Comparison of ENCODE assay signal across 16 cellular contexts in the genomic region with DNA sequence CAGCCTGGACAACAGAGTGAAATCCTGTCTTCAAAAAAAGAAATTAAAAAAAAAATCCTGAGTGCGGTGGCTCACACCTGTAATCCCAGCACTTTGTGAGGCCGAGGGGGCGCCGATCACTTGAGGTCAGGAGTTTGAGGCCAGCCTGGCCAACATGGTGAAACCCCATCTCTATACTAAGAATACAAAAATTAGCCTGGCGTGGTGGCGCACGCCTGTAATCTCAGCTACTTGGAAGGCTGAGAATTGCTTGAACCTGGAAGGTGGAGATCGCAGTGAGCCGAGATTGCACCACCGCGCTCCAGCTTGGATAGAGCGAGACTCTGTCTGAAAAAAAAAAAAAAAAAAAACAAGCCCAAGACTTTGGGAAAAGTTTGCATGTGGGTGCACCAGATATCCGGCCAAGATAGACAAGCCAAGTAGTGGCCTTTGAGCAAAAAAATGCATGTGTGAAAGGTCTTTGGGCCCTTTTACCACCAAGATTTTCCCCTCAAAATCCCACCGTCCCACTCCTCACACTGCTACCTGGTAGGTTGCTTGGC. TPM values are rescaled to one million over a fixed set of nuclear protein-coding genes. Genes with fewer than 3 reads are reported as not detected.
A peak's percentile ranks its signal among the peaks of the same experiment; 100 is the strongest.
DNase-seq lines count a peak whose midpoint lies in the region; ATAC-seq, FAIRE-seq and TF ChIP-seq lines count a peak whose summit lies in the region.
"Had no signal": no experiment of that assay in that cellular context is flagged by ENCODE, and none has a peak within 500 bp of the region (broad histone marks: within the 10 kb centered on the region; RNA-seq: fewer than 3 reads in every experiment).

No MANE protein-coding gene starts in this region.

- peaks cover 0 to 6% (median 0%) of the 10 kb centered on the region in 11 experiments; a peak in 3 of 22 replicates for H3K27me3 ChIP-seq in BLaER1 treated with 17β-estradiol and CSF1 and Interleukin-3, amounts not matched to agents 10 nM and 100 nM
- H3K27me3 ChIP-seq in HCT116 (ENCODE audit: insufficient read depth, low read length) (no peaks in the 10 kb centered on the region), K562 (ENCODE audit: control insufficient read depth in 2 of 2, insufficient read depth in 2 of 2, low read length in 2 of 2) (no peaks in the 10 kb centered on the region), breast epithelium (no peaks in the 10 kb centered on the region), body of pancreas (no peaks in the 10 kb centered on the region)
- H3K27me3 ChIP-seq: SJSA1 had no signal

- no peaks in the 10 kb centered on the region for H3K9me3 ChIP-seq in BLaER1 treated with 17β-estradiol and CSF1 and Interleukin-3, amounts not matched to agents 10 nM and 100 nM (replicated peaks in 1 of 11)
- H3K9me3 ChIP-seq in HCT116 (ENCODE audit: control insufficient read depth in 1 of 2, insufficient read depth in 1 of 2, low read depth in 1 of 2, low read length in 2 of 2) (no peaks in the 10 kb centered on the region), K562 (replicated peaks; ENCODE audit: control insufficient read depth, insufficient read depth, low read depth, low read length) (no peaks in the 10 kb centered on the region), breast epithelium (no peaks in the 10 kb centered on the region), body of pancreas (no peaks in the 10 kb centered on the region)
- H3K9me3 ChIP-seq: SJSA1 had no signal

- peak overlapping the region in 1 of 11 experiments; percentile 59; a peak in 2 of 22 replicates for H3K9ac ChIP-seq in BLaER1 treated with 17β-estradiol and CSF1 and Interleukin-3, amounts not matched to agents 10 nM and 100 nM
- H3K9ac ChIP-seq in HCT116 (ENCODE audit: low read length) (no peak overlapping the region), K562 (ENCODE audit: insufficient read depth in 1 of 2, low read depth in 2 of 2, low read length in 2 of 2) (no peak overlapping the region; a peak in 1 of 4 replicates)

- RAD21 ChIA-PET in HCT116 (lab: Charles Lee; ENCODE audit: low non-redundant PET in 1 of 2, low total read pairs in 2 of 2, uncharacterized antibody in 2 of 2, unreplicated experiment in 2 of 2) = no interaction called here

- H3K4me3 Mint-ChIP-seq in nephron progenitor cell = no peak overlapping the region
- no peak overlapping the region for H3K4me3 Mint-ChIP-seq in immature natural killer cell

- H3K4me1 Mint-ChIP-seq in nephron progenitor cell (peaks cover 69% of the 10 kb centered on the region), immature natural killer cell (peaks cover 31 to 32% of the 10 kb centered on the region in 2 donors)

- no peak for TF ChIP-seq RAD21 in HCT116 (IDR thresholded peaks at IDR 0.05; ENCODE audit: low read depth)
- no peak for TF ChIP-seq RAD21 in K562 (CRISPR knock-in tag; conservative IDR thresholded peaks at IDR 0.05 in 1 of 2, IDR thresholded peaks at IDR 0.05 in 1 of 2)

- 69% methylated on average over 14 of the region's 14 CpGs for WGBS in K562 (ENCODE audit: insufficient coverage, low coverage, missing lambda C conversion rate)
- WGBS in body of pancreas, 2 donors = 89 to 93% methylated on average over 11 to 14 of the region's 14 CpGs

- peaks cover 35 to 54% (median 43%) of the 10 kb centered on the region in 11 experiments for H4K20me1 ChIP-seq in BLaER1 treated with 17β-estradiol and CSF1 and Interleukin-3, amounts not matched to agents 10 nM and 100 nM
- H4K20me1 ChIP-seq in HCT116 (ENCODE audit: insufficient read depth) (peaks cover 36% of the 10 kb centered on the region; the same call in 1 of the 2 replicates), K562 (replicated peaks; ENCODE audit: control insufficient read depth, insufficient read depth, low read length) (peaks cover 25% of the 10 kb centered on the region)

- peak overlapping the region in 7 of 11 experiments; percentile 72 to 86 (median 76); a peak in 11 of 22 replicates for H3K27ac ChIP-seq in BLaER1 treated with 17β-estradiol and CSF1 and Interleukin-3, amounts not matched to agents 10 nM and 100 nM
- H3K27ac ChIP-seq in HCT116 (ENCODE audit: low read depth, low read length) = 0 out of 2 replicates have a peak overlapping the region, but pooled peaks have one; percentile 21
- H3K27ac ChIP-seq in K562 (ENCODE audit: extremely low read depth, low read depth, low read length) = peak overlapping the region; percentile 41; the same call in 1 of the 3 replicates
- no peak overlapping the region for H3K27ac ChIP-seq in breast epithelium
- H3K27ac ChIP-seq in body of pancreas = peak overlapping the region in 1 of 4 donors; percentile 19
- H3K27ac ChIP-seq: SJSA1 had no signal

- TF ChIP-seq EP300 in K562 (IDR thresholded peaks at IDR 0.05; ENCODE audit: low read length) = no peak

- peaks cover 2% of the 10 kb centered on the region for H3K27me3 Mint-ChIP-seq in nephron progenitor cell (ENCODE audit: low read depth, poor library complexity)
- H3K27me3 Mint-ChIP-seq in immature natural killer cell (ENCODE audit: low read depth in 3 of 3) = peaks cover 3 to 17% (median 14%) of the 10 kb centered on the region in 3 donors
- H3K27me3 Mint-ChIP-seq: IgD-negative memory B cell had no signal

- no peak for FAIRE-seq in K562 (lab: Jason Lieb, UNC)

- H3K9me3 Mint-ChIP-seq in nephron progenitor cell (no peaks in the 10 kb centered on the region), immature natural killer cell (no peaks in the 10 kb centered on the region)
- H3K9me3 Mint-ChIP-seq: IgD-negative memory B cell had no signal

- CTCF ChIA-PET in HCT116 (lab: Charles Lee) (no interaction called here), K562 (lab: Yijun Ruan, JAX; ENCODE audit: low intra/inter-chr PET ratio) (no interaction called here)

- TF ChIP-seq POLR2A in HCT116 (IDR thresholded peaks at IDR 0.05; ENCODE audit: borderline replicate concordance, extremely low read depth, insufficient read depth, insufficient read length) (no peak), K562 (conservative IDR thresholded peaks at IDR 0.05) (no peak), breast epithelium (IDR thresholded peaks at IDR 0.05) (no peak), body of pancreas (IDR thresholded peaks at IDR 0.05) (no peak)

- H3K9me1 ChIP-seq in K562 (ENCODE audit: control insufficient read depth, insufficient read depth, low read length) = no peaks in the 10 kb centered on the region

- no peak overlapping the region for H3K4me3 ChIP-seq in BLaER1 treated with 17β-estradiol and CSF1 and Interleukin-3, amounts not matched to agents 10 nM and 100 nM
- H3K4me3 ChIP-seq in HCT116 (replicated peaks in 1 of 2; ENCODE audit: low read depth in 1 of 2, low read length in 2 of 2) (no peak overlapping the region), K562 (no peak overlapping the region), breast epithelium (no peak overlapping the region), body of pancreas (no peak overlapping the region)
- H3K4me3 ChIP-seq: SJSA1 had no signal

- H2AFZ ChIP-seq in HCT116 (ENCODE audit: low read depth, low read length, poor library complexity, severe bottlenecking) = no peak overlapping the region
- no peak overlapping the region for H2AFZ ChIP-seq in K562 (ENCODE audit: low read depth, low read length)

- peak overlapping the region in 9 of 11 experiments; percentile 69 to 99 (median 95); a peak in 13 of 22 replicates for H3K4me2 ChIP-seq in BLaER1 treated with 17β-estradiol and CSF1 and Interleukin-3, amounts not matched to agents 10 nM and 100 nM
- H3K4me2 ChIP-seq in HCT116 (ENCODE audit: low read length) (no peak overlapping the region), K562 (ENCODE audit: insufficient read depth, low read length) (no peak overlapping the region)

- H3K36me3 Mint-ChIP-seq in nephron progenitor cell (ENCODE audit: low read depth) (peaks cover 35% of the 10 kb centered on the region), immature natural killer cell (peaks cover 17 to 24% (median 20%) of the 10 kb centered on the region in 3 donors)

- BruUV-seq in HCT116 (replicated peaks; lab: Mats Ljungman, UMichigan) = no TSS peak
- BruUV-seq in K562 (replicated peaks; lab: Mats Ljungman, UMichigan) = no TSS peak

- ATAC-seq in HCT116 (no peak), K562 (no peak), HG03565 (IDR thresholded peaks at IDR 0.05; ENCODE audit: unreplicated experiment) (no peak), body of pancreas (no peak)

- in situ Hi-C loops in K562 (cut with MboI) = no loop called here

- intact Hi-C loops in HCT116 (cut with micrococcal nuclease) (no loop called here), K562 (cut with micrococcal nuclease) (no loop called here), breast epithelium (cut with DNase I; ENCODE audit: low total_unique reads) (no loop called here), body of pancreas (cut with DNase I) (no loop called here)

- H3K36me3 ChIP-seq in BLaER1 treated with 17β-estradiol and CSF1 and Interleukin-3, amounts not matched to agents 10 nM and 100 nM = peaks cover 35 to 52% (median 45%) of the 10 kb centered on the region in 11 experiments
- H3K36me3 ChIP-seq in HCT116 (ENCODE audit: control insufficient read depth in 1 of 2, insufficient read depth in 2 of 2, low read length in 2 of 2) (peaks cover 7 to 30% of the 10 kb centered on the region in 2 experiments; a peak in 3 of 4 replicates), K562 (ENCODE audit: control insufficient read depth, insufficient read depth, low read length) (peaks cover 38% of the 10 kb centered on the region), breast epithelium (peaks cover 5% of the 10 kb centered on the region), body of pancreas (replicated peaks in 1 of 2; ENCODE audit: insufficient read depth in 1 of 2, low read depth in 2 of 2) (peaks cover 7 to 14% of the 10 kb centered on the region in 2 donors)

- POLR2A ChIA-PET in HCT116 (lab: Charles Lee) (interaction anchor here (1.0 to 2.3 kb wide), 4 partner anchors 8 to 265 kb away, joined by 3 to 11 read pairs (median 4); partner anchors contain the start of gene GIPC1), K562 (lab: Yijun Ruan, JAX) (interaction anchor here (0.7 to 2.2 kb wide), 6 partner anchors 11 to 177 kb away, joined by 3 to 11 read pairs (median 4); no protein-coding TSS in a partner anchor)

- H3K79me2 ChIP-seq in HCT116 (ENCODE audit: insufficient read depth, low read length) (peaks cover 37% of the 10 kb centered on the region), K562 (ENCODE audit: control insufficient read depth, insufficient read depth, low read length) (peaks cover 35% of the 10 kb centered on the region)

- H3K9me2 ChIP-seq in HCT116 (ENCODE audit: insufficient read depth) = no peaks in the 10 kb centered on the region

- TF ChIP-seq CTCF in HCT116 (IDR thresholded peaks at IDR 0.05 in 2 of 3, conservative IDR thresholded peaks at IDR 0.05 in 1 of 3; ENCODE audit: borderline replicate concordance in 1 of 3, insufficient read depth in 1 of 3, low read depth in 2 of 3, low read length in 2 of 3) (no peak), K562 (IDR thresholded peaks at IDR 0.05 in 2 of 3, conservative IDR thresholded peaks at IDR 0.05 in 1 of 3; ENCODE audit: insufficient read depth in 2 of 3, low read depth in 1 of 3, low read length in 3 of 3) (0 out of 6 replicates have a peak, but pooled peaks of 1 of the 3 experiments have one; percentile 0), nephron progenitor cell (IDR thresholded peaks at IDR 0.05) (no peak), breast epithelium (IDR thresholded peaks at IDR 0.05) (no peak), body of pancreas (IDR thresholded peaks at IDR 0.05) (no peak)

- H3K27ac Mint-ChIP-seq in nephron progenitor cell = peak overlapping the region; percentile 95
- no peak overlapping the region for H3K27ac Mint-ChIP-seq in immature natural killer cell

- DNase-seq in HCT116 (ENCODE audit: low read depth, low spot score) (no peak), K562 (ENCODE audit: extremely low read depth in 1 of 4, low spot score in 3 of 4) (no peak), nephron progenitor cell (no peak), breast epithelium (ENCODE audit: low spot score in 2 of 2) (no peak), body of pancreas (no peak), immature natural killer cell (no peak)
- DNase-seq: H7, NCI-H1048, NCI-H226, NCI-H526 treated with DMSO at 0.1 percent for 48 hours, RPMI8226 had no signal

- peaks cover 54 to 94% (median 91%) of the 10 kb centered on the region in 10 experiments for H3K4me1 ChIP-seq in BLaER1 treated with 17β-estradiol and CSF1 and Interleukin-3, amounts not matched to agents 10 nM and 100 nM
- peaks cover 59 to 93% of the 10 kb centered on the region in 2 experiments for H3K4me1 ChIP-seq in HCT116 (ENCODE audit: control insufficient read depth in 1 of 2, insufficient read depth in 2 of 2, low read length in 2 of 2)
- peaks cover 38 to 57% of the 10 kb centered on the region in 2 experiments for H3K4me1 ChIP-seq in K562 (replicated peaks in 1 of 2; ENCODE audit: control insufficient read depth in 2 of 2, insufficient read depth in 2 of 2, low read length in 2 of 2)
- H3K4me1 ChIP-seq in breast epithelium = peaks cover 7 to 17% of the 10 kb centered on the region in 2 donors
- peaks cover 43% of the 10 kb centered on the region for H3K4me1 ChIP-seq in body of pancreas

RNA-seq across cellular contexts. Expression of gene DNAJB1, which starts 5.7 kb away (rescaled TPM):
- 175 TPM for total RNA-seq in HCT116 (2021; ENCODE audit: unreplicated experiment)
- polyA plus RNA-seq in HCT116 (2012) = 129 and 139 TPM in 2 replicates
- total RNA-seq in K562 (2011; cell fraction: chromatin; rRNA removed; ENCODE audit: low replicate concordance) = 66.1 and 87.4 TPM in 2 replicates
- 67.0 and 68.3 TPM in 2 replicates for total RNA-seq in K562 (2011; cell fraction: nucleolus; rRNA removed)
- total RNA-seq in K562 (2011; cell fraction: nucleoplasm; rRNA removed) = 68.0 and 69.1 TPM in 2 replicates
- 62.1 and 71.5 TPM in 2 replicates for total RNA-seq in K562 (2014; rRNA removed)
- total RNA-seq in K562 (2014; rRNA removed; fragmentation: Illumina TruSeq; extraction: Trizol) = 51.2 and 60.9 TPM in 2 replicates
- total RNA-seq in K562 (2015; rRNA removed; fragmentation: Illumina TruSeq; extraction: Trizol) = 85.3 and 86.5 TPM in 2 replicates
- total RNA-seq in K562 (2021) = 94.8 and 99.9 TPM in 2 replicates
- polyA plus RNA-seq in K562 (2011; rRNA removed) = 83.5 and 113 TPM in 2 replicates
- 101 TPM in 2 replicates for polyA plus RNA-seq in K562 (2011; cell fraction: cytosol; rRNA removed)
- polyA plus RNA-seq in K562 (2011; cell fraction: nucleus; rRNA removed) = 78.2 and 79.0 TPM in 2 replicates
- polyA plus RNA-seq in K562 (2012) = 69.4 and 84.8 TPM in 2 replicates
- polyA plus RNA-seq in K562 (2014; fragmentation: Illumina TruSeq; extraction: Trizol) = 78.3 and 100 TPM in 2 replicates
- 10 to 100 TPM; 13.2 to 16.2 TPM for polyA plus RNA-seq in K562 (2014; fragmentation: Nextera tagmentation; extraction: Ambion mirVana)
- 61.7 and 79.2 TPM in 2 replicates for polyA plus RNA-seq in K562 (2014; rRNA removed)
- polyA minus RNA-seq in K562 (2011; rRNA and poly(A)+ RNA removed) = 71.6 and 93.9 TPM in 2 replicates
- 31.4 and 40.9 TPM in 2 replicates for polyA minus RNA-seq in K562 (2011; cell fraction: cytosol; rRNA and poly(A)+ RNA removed)
- polyA minus RNA-seq in K562 (2011; cell fraction: nucleus; rRNA and poly(A)+ RNA removed) = 22.5 and 40.4 TPM in 2 replicates
- total RNA-seq in breast epithelium = 100 to 1,000 TPM in 2 of 3 donors, 10 to 100 TPM in 1; 59.0 to 166 (median 102) TPM
- total RNA-seq in body of pancreas = 10 to 100 TPM; 24.4 to 33.2 TPM
- 100 to 1,000 TPM; 116 to 164 (median 120) TPM for polyA plus RNA-seq in immature natural killer cell

RNA-seq across cellular contexts. Expression of gene GIPC1, which starts 16.6 kb away (rescaled TPM):
- total RNA-seq in HCT116 (2021; ENCODE audit: unreplicated experiment) (103 TPM), K562 (2014; rRNA removed) (54.7 and 71.2 TPM in 2 replicates), K562 (2014; rRNA removed; fragmentation: Illumina TruSeq; extraction: Trizol) (7.8 and 12.0 TPM in 2 replicates), K562 (2015; rRNA removed; fragmentation: Illumina TruSeq; extraction: Trizol) (39.7 and 46.3 TPM in 2 replicates), K562 (2021) (49.7 and 51.7 TPM in 2 replicates), breast epithelium (10 to 100 TPM; 48.8 to 79.0 (median 72.0) TPM), body of pancreas (100 to 1,000 TPM in 1 of 2 donors, 10 to 100 TPM in 1; 34.5 to 120 TPM)
- 112 and 135 TPM in 2 replicates for polyA plus RNA-seq in HCT116 (2012)
- 18.6 and 50.3 TPM in 2 replicates for total RNA-seq in K562 (2011; cell fraction: chromatin; rRNA removed; ENCODE audit: low replicate concordance)
- total RNA-seq in K562 (2011; cell fraction: nucleolus; rRNA removed) = 32.9 and 38.4 TPM in 2 replicates
- 26.4 and 30.8 TPM in 2 replicates for total RNA-seq in K562 (2011; cell fraction: nucleoplasm; rRNA removed)
- polyA plus RNA-seq in K562 (2011; rRNA removed) (24.8 and 26.6 TPM in 2 replicates), K562 (2014; fragmentation: Illumina TruSeq; extraction: Trizol) (13.6 and 35.1 TPM in 2 replicates), K562 (2014; fragmentation: Nextera tagmentation; extraction: Ambion mirVana) (1 to 10 TPM in 1 of 2 experiments, under 1 TPM in 1; 0.49 to 1.1 TPM), K562 (2014; rRNA removed) (50.8 and 52.2 TPM in 2 replicates), immature natural killer cell (10 to 100 TPM; 42.0 to 49.0 (median 47.0) TPM)
- 25.0 and 75.6 TPM in 2 replicates for polyA plus RNA-seq in K562 (2011; cell fraction: cytosol; rRNA removed)
- 15.3 and 27.8 TPM in 2 replicates for polyA plus RNA-seq in K562 (2011; cell fraction: nucleus; rRNA removed)
- polyA plus RNA-seq in K562 (2012) = 37.9 and 39.8 TPM in 2 replicates
- 6.3 and 11.7 TPM in 2 replicates for polyA minus RNA-seq in K562 (2011; rRNA and poly(A)+ RNA removed)
- polyA minus RNA-seq in K562 (2011; cell fraction: cytosol; rRNA and poly(A)+ RNA removed) = 32.3 and 41.7 TPM in 2 replicates
- 8.9 and 9.0 TPM in 2 replicates for polyA minus RNA-seq in K562 (2011; cell fraction: nucleus; rRNA and poly(A)+ RNA removed)

RNA-seq across cellular contexts. Expression of gene TECR, which starts 16.9 kb away (rescaled TPM):
- total RNA-seq in HCT116 (2021; ENCODE audit: unreplicated experiment) = 232 TPM
- polyA plus RNA-seq in HCT116 (2012) = 305 and 352 TPM in 2 replicates
- total RNA-seq in K562 (2011; cell fraction: chromatin; rRNA removed; ENCODE audit: low replicate concordance) = 122 and 325 TPM in 2 replicates
- 437 and 484 TPM in 2 replicates for total RNA-seq in K562 (2011; cell fraction: nucleolus; rRNA removed)
- 307 and 324 TPM in 2 replicates for total RNA-seq in K562 (2011; cell fraction: nucleoplasm; rRNA removed)
- total RNA-seq in K562 (2014; rRNA removed) = 86.0 and 158 TPM in 2 replicates
- 33.1 and 36.7 TPM in 2 replicates for total RNA-seq in K562 (2014; rRNA removed; fragmentation: Illumina TruSeq; extraction: Trizol)
- total RNA-seq in K562 (2015; rRNA removed; fragmentation: Illumina TruSeq; extraction: Trizol) = 81.9 and 91.6 TPM in 2 replicates
- 186 and 195 TPM in 2 replicates for total RNA-seq in K562 (2021)
- 68.0 and 169 TPM in 2 replicates for polyA plus RNA-seq in K562 (2011; rRNA removed)
- polyA plus RNA-seq in K562 (2011; cell fraction: cytosol; rRNA removed) = 224 and 335 TPM in 2 replicates
- polyA plus RNA-seq in K562 (2011; cell fraction: nucleus; rRNA removed) = 326 and 378 TPM in 2 replicates
- polyA plus RNA-seq in K562 (2012) = 229 and 297 TPM in 2 replicates
- polyA plus RNA-seq in K562 (2014; fragmentation: Illumina TruSeq; extraction: Trizol) = 204 and 211 TPM in 2 replicates
- 10 to 100 TPM; 29.3 to 73.2 TPM for polyA plus RNA-seq in K562 (2014; fragmentation: Nextera tagmentation; extraction: Ambion mirVana)
- 81.4 and 108 TPM in 2 replicates for polyA plus RNA-seq in K562 (2014; rRNA removed)
- polyA minus RNA-seq in K562 (2011; rRNA and poly(A)+ RNA removed) = 76.6 and 95.7 TPM in 2 replicates
- 188 and 209 TPM in 2 replicates for polyA minus RNA-seq in K562 (2011; cell fraction: cytosol; rRNA and poly(A)+ RNA removed)
- 66.2 and 80.1 TPM in 2 replicates for polyA minus RNA-seq in K562 (2011; cell fraction: nucleus; rRNA and poly(A)+ RNA removed)
- total RNA-seq in breast epithelium = 10 to 100 TPM; 36.1 to 66.9 (median 43.4) TPM
- 10 to 100 TPM; 26.2 to 28.7 TPM for total RNA-seq in body of pancreas
- 100 to 1,000 TPM; 203 to 317 (median 289) TPM for polyA plus RNA-seq in immature natural killer cell

RNA-seq across cellular contexts. Expression of gene PTGER1, which starts 37.3 kb away (rescaled TPM):
- total RNA-seq in HCT116 (2021; ENCODE audit: unreplicated experiment) (1.1 TPM), K562 (2014; rRNA removed) (0.27 and 0.29 TPM in 2 replicates), K562 (2014; rRNA removed; fragmentation: Illumina TruSeq; extraction: Trizol) (not detected in 2 replicates), K562 (2015; rRNA removed; fragmentation: Illumina TruSeq; extraction: Trizol) (not detected in 2 replicates), K562 (2021) (0.29 and 0.35 TPM in 2 replicates), breast epithelium (1 to 10 TPM in 1 of 3 donors, under 1 TPM in 1, not detected in 1; 0.48 to 1.3 TPM), body of pancreas (1 to 10 TPM in 1 of 2 donors, not detected in 1; 3.6 TPM)
- polyA plus RNA-seq in HCT116 (2012) = 0.47 and 0.55 TPM in 2 replicates
- total RNA-seq in K562 (2011; cell fraction: chromatin; rRNA removed; ENCODE audit: low replicate concordance) = not detected in 2 replicates
- 1.1 and 1.3 TPM in 2 replicates for total RNA-seq in K562 (2011; cell fraction: nucleolus; rRNA removed)
- 0.51 TPM in 1 of 2 replicates, not detected in the other for total RNA-seq in K562 (2011; cell fraction: nucleoplasm; rRNA removed)
- polyA plus RNA-seq in K562 (2011; rRNA removed) (0.06 TPM in 1 of 2 replicates, not detected in the other), K562 (2014; fragmentation: Illumina TruSeq; extraction: Trizol) (not detected in 2 replicates), K562 (2014; fragmentation: Nextera tagmentation; extraction: Ambion mirVana) (not detected), K562 (2014; rRNA removed) (0.34 and 0.36 TPM in 2 replicates), immature natural killer cell (1 to 10 TPM in 1 of 3 donors, under 1 TPM in 1, not detected in 1; 0.17 to 1.2 TPM)
- polyA plus RNA-seq in K562 (2011; cell fraction: cytosol; rRNA removed) = 0.10 and 0.88 TPM in 2 replicates
- 0.13 and 0.34 TPM in 2 replicates for polyA plus RNA-seq in K562 (2011; cell fraction: nucleus; rRNA removed)
- 0.16 and 0.65 TPM in 2 replicates for polyA plus RNA-seq in K562 (2012)
- not detected in 2 replicates for polyA minus RNA-seq in K562 (2011; rRNA and poly(A)+ RNA removed)
- polyA minus RNA-seq in K562 (2011; cell fraction: cytosol; rRNA and poly(A)+ RNA removed) = not detected in 2 replicates
- polyA minus RNA-seq in K562 (2011; cell fraction: nucleus; rRNA and poly(A)+ RNA removed) = 0.40 TPM in 1 of 2 replicates, not detected in the other
- total RNA-seq: HT-29, SJSA1 had no signal
- polyA plus RNA-seq: IgD-negative memory B cell had no signal

RNA-seq across cellular contexts. Expression of gene NDUFB7, which starts 59.4 kb away (rescaled TPM):
- total RNA-seq in HCT116 (2021; ENCODE audit: unreplicated experiment) = 167 TPM
- 214 and 236 TPM in 2 replicates for polyA plus RNA-seq in HCT116 (2012)
- total RNA-seq in K562 (2011; cell fraction: chromatin; rRNA removed; ENCODE audit: low replicate concordance) = 5.1 and 13.9 TPM in 2 replicates
- 55.0 and 85.4 TPM in 2 replicates for total RNA-seq in K562 (2011; cell fraction: nucleolus; rRNA removed)
- 23.9 and 26.6 TPM in 2 replicates for total RNA-seq in K562 (2011; cell fraction: nucleoplasm; rRNA removed)
- 842 and 854 TPM in 2 replicates for total RNA-seq in K562 (2014; rRNA removed)
- 7.4 and 14.9 TPM in 2 replicates for total RNA-seq in K562 (2014; rRNA removed; fragmentation: Illumina TruSeq; extraction: Trizol)
- total RNA-seq in K562 (2015; rRNA removed; fragmentation: Illumina TruSeq; extraction: Trizol) = 227 and 243 TPM in 2 replicates
- 289 and 313 TPM in 2 replicates for total RNA-seq in K562 (2021)
- polyA plus RNA-seq in K562 (2011; rRNA removed) = 137 and 185 TPM in 2 replicates
- 393 and 1,045 TPM in 2 replicates for polyA plus RNA-seq in K562 (2011; cell fraction: cytosol; rRNA removed)
- 125 and 147 TPM in 2 replicates for polyA plus RNA-seq in K562 (2011; cell fraction: nucleus; rRNA removed)
- 246 and 272 TPM in 2 replicates for polyA plus RNA-seq in K562 (2012)
- polyA plus RNA-seq in K562 (2014; fragmentation: Illumina TruSeq; extraction: Trizol) = 37.6 and 257 TPM in 2 replicates
- polyA plus RNA-seq in K562 (2014; fragmentation: Nextera tagmentation; extraction: Ambion mirVana) = 10 to 100 TPM; 31.3 to 91.8 TPM
- polyA plus RNA-seq in K562 (2014; rRNA removed) = 810 and 833 TPM in 2 replicates
- polyA minus RNA-seq in K562 (2011; rRNA and poly(A)+ RNA removed) = 14.2 and 24.3 TPM in 2 replicates
- polyA minus RNA-seq in K562 (2011; cell fraction: cytosol; rRNA and poly(A)+ RNA removed) = 76.8 and 119 TPM in 2 replicates
- 20.3 and 27.4 TPM in 2 replicates for polyA minus RNA-seq in K562 (2011; cell fraction: nucleus; rRNA and poly(A)+ RNA removed)
- total RNA-seq in breast epithelium = 100 to 1,000 TPM; 283 to 388 (median 299) TPM
- total RNA-seq in body of pancreas = 100 to 1,000 TPM; 121 to 206 TPM
- polyA plus RNA-seq in immature natural killer cell = 100 to 1,000 TPM; 400 to 782 (median 502) TPM

Comparison
In these comparisons a context has a peak if more than half of its experiments do, and no peak if none do; other contexts are left out.
1. H3K27ac ChIP-seq: peak in BLaER1 treated with 17β-estradiol and CSF1 and Interleukin-3, amounts not matched to agents 10 nM and 100 nM (7 of 11), HCT116 (single experiment) and K562 (single experiment); none in breast epithelium (0 of 2).
2. H3K4me2 ChIP-seq: peak in BLaER1 treated with 17β-estradiol and CSF1 and Interleukin-3, amounts not matched to agents 10 nM and 100 nM (9 of 11); none in HCT116 (single experiment) and K562 (single experiment).